8 cellular contexts compared by ENCODE assay signal in the genomic region with DNA sequence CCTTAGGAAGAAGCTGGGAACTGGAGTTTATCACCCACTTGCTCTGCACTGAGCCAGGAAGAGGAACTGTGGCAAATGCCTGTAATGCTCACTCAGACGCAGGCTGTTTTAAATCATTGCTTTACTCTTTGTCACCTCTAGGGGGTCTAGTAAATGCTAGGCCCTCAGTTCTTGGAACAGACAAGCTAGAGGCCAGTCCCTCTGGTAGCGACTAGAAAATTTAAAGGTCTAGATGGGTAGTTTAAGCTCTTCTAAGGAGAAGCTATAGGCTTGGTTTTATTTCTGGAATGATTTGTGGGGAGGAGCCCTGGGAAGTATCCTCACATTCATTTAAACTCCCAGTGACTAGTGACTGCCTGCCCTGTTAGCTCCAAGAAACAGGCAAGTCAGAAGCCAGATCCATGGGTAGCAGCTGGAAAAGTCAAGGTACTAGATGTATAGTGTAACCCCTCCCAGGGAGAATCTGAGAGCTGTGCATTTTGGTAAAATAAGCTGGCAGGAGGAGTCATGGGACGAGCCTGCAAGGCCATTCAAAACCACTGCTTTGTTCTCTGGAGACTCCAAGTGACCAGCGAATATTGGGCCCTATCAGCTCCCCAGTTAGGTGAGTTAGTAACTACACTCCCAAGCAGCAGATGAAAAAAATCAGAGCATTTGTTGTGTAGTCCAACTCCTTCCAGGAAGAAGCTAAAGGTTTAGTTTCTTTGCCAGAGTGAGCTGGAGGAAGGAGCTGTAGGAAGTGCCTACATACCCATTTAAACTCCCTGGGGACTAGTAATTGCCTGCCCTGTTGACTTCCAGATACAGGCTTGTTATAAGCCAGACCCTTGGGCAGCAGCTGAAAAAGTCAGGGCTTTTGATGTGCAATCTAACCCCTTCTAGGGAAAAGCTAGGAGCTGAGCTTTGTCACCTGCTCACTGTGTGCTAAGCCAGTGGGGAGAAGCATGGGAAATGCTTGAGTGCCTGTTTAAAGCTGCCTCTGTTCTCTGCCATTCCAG.
A peak's percentile ranks its signal among the peaks of the same experiment; 100 is the strongest.
DNase-seq lines count a peak whose midpoint lies in the region; ATAC-seq and TF ChIP-seq lines count a peak whose summit lies in the region.

No MANE protein-coding gene starts in this region.

- H3K4me3 Mint-ChIP-seq in activated T-helper 1 cell treated with anti-CD3 and anti-CD28 coated beads, Interleukin-12 subunit alpha, Interleukin-12 subunit beta, Interleukin-2, Interleukin-4 antibody, amounts not matched to agents 30 ng/mL and 10 ng/mL and 1 ng/mL, durations not matched to agents 14 hours and 24 hours and 36 hours = no peak overlapping the region

- no peaks in the 10 kb centered on the region for H3K9me3 ChIP-seq in OCI-LY1 (ENCODE audit: low read length)
- no peaks in the 10 kb centered on the region for H3K9me3 ChIP-seq in mesenchymal stem cell (ENCODE audit: control insufficient read depth, low read length)

- H4K8ac ChIP-seq in mesenchymal stem cell (ENCODE audit: low read length) = no peak overlapping the region

- H3K4me2 ChIP-seq in OCI-LY1 (ENCODE audit: low read length) (no peak overlapping the region; the same call in 1 of the 2 replicates), mesenchymal stem cell (ENCODE audit: low read length, poor library complexity, severe bottlenecking) (no peak overlapping the region)

- H2BK12ac ChIP-seq in mesenchymal stem cell (ENCODE audit: low read length in 2 of 2) = no peak overlapping the region

- peak; percentile 78 for TF ChIP-seq CTCF in 22Rv1 (IDR thresholded peaks at IDR 0.05)
- TF ChIP-seq CTCF in OCI-LY1 (IDR thresholded peaks at IDR 0.05; ENCODE audit: low read length) = peak; percentile 69

- no peak overlapping the region for H2BK5ac ChIP-seq in mesenchymal stem cell (ENCODE audit: low read depth, low read length, poor library complexity, severe bottlenecking)

- H3K27me3 ChIP-seq in OCI-LY1 (ENCODE audit: insufficient read depth, low read length) (no peaks in the 10 kb centered on the region), mesenchymal stem cell (ENCODE audit: control insufficient read depth in 1 of 2, insufficient read depth in 1 of 2, low read length in 2 of 2) (no peaks in the 10 kb centered on the region)

- WGBS in mesenchymal stem cell = 50% methylated on average over 4 of the region's 4 CpGs

- DNase-seq in mesenchymal stem cell (peak; percentile 24), erythroblast (lab: John Stamatoyannopoulos, UW) (no peak)
- no peak for DNase-seq in stimulated activated CD4-positive, alpha-beta T cell treated with anti-CD3 and anti-CD28 coated beads, Interleukin-2, amount 100 ng/mL, for 24 hours
- no peak for DNase-seq in activated T-helper 1 cell treated with anti-CD3 and anti-CD28 coated beads, Interleukin-12 subunit alpha, Interleukin-12 subunit beta, Interleukin-2, Interleukin-4 antibody, amounts not matched to agents 30 ng/mL and 10 ng/mL and 1 ng/mL, durations not matched to agents 14 hours and 24 hours and 36 hours (ENCODE audit: low spot score)

- H3K27ac Mint-ChIP-seq in activated T-helper 1 cell treated with anti-CD3 and anti-CD28 coated beads, Interleukin-12 subunit alpha, Interleukin-12 subunit beta, Interleukin-2, Interleukin-4 antibody, amounts not matched to agents 30 ng/mL and 10 ng/mL and 1 ng/mL, durations not matched to agents 14 hours and 24 hours and 36 hours = no peak overlapping the region

- TF ChIP-seq POLR2A in erythroblast (IDR thresholded peaks at IDR 0.05; ENCODE audit: low read length) = no peak

- ATAC-seq in GM18517 (IDR thresholded peaks at IDR 0.05; ENCODE audit: unreplicated experiment) = peak; percentile 86
- peak; percentile 97 for ATAC-seq in HG02884 (IDR thresholded peaks at IDR 0.05; ENCODE audit: unreplicated experiment)

- H3F3A ChIP-seq in OCI-LY1 (ENCODE audit: insufficient read depth, low read length) = no peaks in the 10 kb centered on the region

- H3K9me3 Mint-ChIP-seq in activated T-helper 1 cell treated with anti-CD3 and anti-CD28 coated beads, Interleukin-12 subunit alpha, Interleukin-12 subunit beta, Interleukin-2, Interleukin-4 antibody, amounts not matched to agents 30 ng/mL and 10 ng/mL and 1 ng/mL, durations not matched to agents 14 hours and 24 hours and 36 hours = peaks cover 3% of the 10 kb centered on the region

- no peak overlapping the region for H3K14ac ChIP-seq in mesenchymal stem cell (ENCODE audit: low read length in 2 of 2)

- H3K36me3 Mint-ChIP-seq in activated T-helper 1 cell treated with anti-CD3 and anti-CD28 coated beads, Interleukin-12 subunit alpha, Interleukin-12 subunit beta, Interleukin-2, Interleukin-4 antibody, amounts not matched to agents 30 ng/mL and 10 ng/mL and 1 ng/mL, durations not matched to agents 14 hours and 24 hours and 36 hours (ENCODE audit: low read depth) = no peaks in the 10 kb centered on the region

- H3K18ac ChIP-seq in mesenchymal stem cell (ENCODE audit: low read depth in 1 of 2, low read length in 2 of 2) = no peak overlapping the region

- no peak overlapping the region for H2BK15ac ChIP-seq in mesenchymal stem cell (ENCODE audit: low read depth, poor library complexity, severe bottlenecking)

- H3K27ac ChIP-seq in 22Rv1 = no peak overlapping the region
- no peak overlapping the region for H3K27ac ChIP-seq in OCI-LY1 (ENCODE audit: low read depth, low read length, poor library complexity, severe bottlenecking)
- H3K27ac ChIP-seq in mesenchymal stem cell (ENCODE audit: low read length, poor library complexity, severe bottlenecking) = no peak overlapping the region

- H3K9ac ChIP-seq in OCI-LY1 (ENCODE audit: low read length) (no peak overlapping the region), mesenchymal stem cell (ENCODE audit: low read length) (no peak overlapping the region)

- H3K36me3 ChIP-seq in OCI-LY1 (ENCODE audit: insufficient read depth, low read length) = no peaks in the 10 kb centered on the region
- no peaks in the 10 kb centered on the region for H3K36me3 ChIP-seq in mesenchymal stem cell (ENCODE audit: control insufficient read depth in 1 of 2, insufficient read depth in 2 of 2, low read depth in 1 of 2, low read length in 2 of 2)

- H2AK5ac ChIP-seq in mesenchymal stem cell (ENCODE audit: low read length, severe bottlenecking) = no peak overlapping the region

- H3K27me3 Mint-ChIP-seq in activated T-helper 1 cell treated with anti-CD3 and anti-CD28 coated beads, Interleukin-12 subunit alpha, Interleukin-12 subunit beta, Interleukin-2, Interleukin-4 antibody, amounts not matched to agents 30 ng/mL and 10 ng/mL and 1 ng/mL, durations not matched to agents 14 hours and 24 hours and 36 hours (ENCODE audit: insufficient read depth) = no peaks in the 10 kb centered on the region

- H4K20me1 ChIP-seq in OCI-LY1 (ENCODE audit: insufficient read depth, low read length) = no peaks in the 10 kb centered on the region

- no peaks in the 10 kb centered on the region for H3K4me1 Mint-ChIP-seq in activated T-helper 1 cell treated with anti-CD3 and anti-CD28 coated beads, Interleukin-12 subunit alpha, Interleukin-12 subunit beta, Interleukin-2, Interleukin-4 antibody, amounts not matched to agents 30 ng/mL and 10 ng/mL and 1 ng/mL, durations not matched to agents 14 hours and 24 hours and 36 hours (ENCODE audit: low read depth)

- intact Hi-C loops in activated T-helper 1 cell treated with anti-CD3 and anti-CD28 coated beads, Interleukin-12 subunit alpha, Interleukin-12 subunit beta, Interleukin-2, Interleukin-4 antibody, amounts not matched to agents 30 ng/mL and 10 ng/mL and 1 ng/mL, durations not matched to agents 14 hours and 24 hours and 36 hours (cut with micrococcal nuclease) = no loop called here

- H3K4ac ChIP-seq in mesenchymal stem cell (ENCODE audit: low read depth in 1 of 2, low read length in 2 of 2) = no peak overlapping the region

- no peaks in the 10 kb centered on the region for H3K79me1 ChIP-seq in mesenchymal stem cell (replicated peaks; ENCODE audit: low read length, poor library complexity, severe bottlenecking)

- H3K79me2 ChIP-seq in OCI-LY1 (ENCODE audit: insufficient read depth, low read length) = no peaks in the 10 kb centered on the region

- H3K9me2 ChIP-seq in OCI-LY1 (ENCODE audit: low read depth, low read length) = no peaks in the 10 kb centered on the region

- H2AFZ ChIP-seq in OCI-LY1 (ENCODE audit: low read length) (no peak overlapping the region), mesenchymal stem cell (ENCODE audit: low read depth, low read length) (no peak overlapping the region)

- H4K91ac ChIP-seq in mesenchymal stem cell (ENCODE audit: low read length) = no peak overlapping the region

- no peak overlapping the region for H2BK120ac ChIP-seq in mesenchymal stem cell (ENCODE audit: low read depth, low read length)

- H3K4me3 ChIP-seq in OCI-LY1 (ENCODE audit: low read depth, low read length, poor library complexity, severe bottlenecking) (no peak overlapping the region), mesenchymal stem cell (ENCODE audit: insufficient read depth in 1 of 2, low read depth in 1 of 2, low read length in 2 of 2) (no peak overlapping the region)

- no peak overlapping the region for H3K23ac ChIP-seq in mesenchymal stem cell (ENCODE audit: low read length in 2 of 2)

- H3K4me1 ChIP-seq in OCI-LY1 (ENCODE audit: insufficient read depth, low read length, severe bottlenecking) (peaks cover 25% of the 10 kb centered on the region), mesenchymal stem cell (ENCODE audit: control insufficient read depth, insufficient read depth, low read depth, low read length) (no peaks in the 10 kb centered on the region)
